16 cellular contexts compared by ENCODE assay signal in genomic region chr1:51288578-51288977, GRCh38. TPM values are rescaled to one million over a fixed set of nuclear protein-coding genes. Genes with fewer than 3 reads are reported as not detected.
A peak's percentile ranks its signal among the peaks of the same experiment; 100 is the strongest.
DNase-seq lines count a peak whose midpoint lies in the region; ATAC-seq and TF ChIP-seq lines count a peak whose summit lies in the region.
"Had no signal": no experiment of that assay in that cellular context is flagged by ENCODE, and none has a peak within 500 bp of the region (broad histone marks: within the 10 kb centered on the region; RNA-seq: fewer than 3 reads in every experiment).

No MANE protein-coding gene starts in this region.

- TF ChIP-seq CTCF in right lobe of liver (IDR thresholded peaks at IDR 0.05) (no peak), stomach (IDR thresholded peaks at IDR 0.05) (no peak)

- intact Hi-C loops in right lobe of liver (cut with DNase I) (no loop called here), stomach (cut with DNase I; ENCODE audit: low total_unique reads) (no loop called here)

- no peak overlapping the region for H3K4me3 Mint-ChIP-seq in stimulated activated memory B cell treated with anti-CD40 and anti-IgM and Interleukin-4, amounts not matched to agents 10 μg/mL and 1 μg/mL and 100 μg/mL, for 72 hours

- H3K27ac ChIP-seq in right lobe of liver (peak overlapping the region in 1 of 3 donors; percentile 42), stomach (no peak overlapping the region)
- H3K27ac ChIP-seq: GM23248 had no signal

- 57% methylated on average over 5 of the region's 5 CpGs for WGBS in right lobe of liver (ENCODE audit: insufficient coverage, low coverage, low lambda C conversion rate, missing lambda C conversion rate)
- 82 to 96% (median 91%) methylated on average over 5 of the region's 5 CpGs for WGBS in stomach, 5 donors

- no peaks in the 10 kb centered on the region for H3K9me3 Mint-ChIP-seq in stimulated activated memory B cell treated with anti-CD40 and anti-IgM and Interleukin-4, amounts not matched to agents 10 μg/mL and 1 μg/mL and 100 μg/mL, for 72 hours
- H3K9me3 Mint-ChIP-seq: CD4-positive, alpha-beta memory T cell had no signal

- no peak for TF ChIP-seq EP300 in stomach (IDR thresholded peaks at IDR 0.05)

- H3K4me3 ChIP-seq in right lobe of liver (no peak overlapping the region), stomach (no peak overlapping the region)
- H3K4me3 ChIP-seq: GM23248 had no signal

- TF ChIP-seq POLR2A in right lobe of liver (IDR thresholded peaks at IDR 0.05) (no peak), stomach (IDR thresholded peaks at IDR 0.05) (no peak)

- H3K36me3 Mint-ChIP-seq in stimulated activated memory B cell treated with anti-CD40 and anti-IgM and Interleukin-4, amounts not matched to agents 10 μg/mL and 1 μg/mL and 100 μg/mL, for 72 hours, result no peaks in the 10 kb centered on the region

- H3K4me1 Mint-ChIP-seq in stimulated activated memory B cell treated with anti-CD40 and anti-IgM and Interleukin-4, amounts not matched to agents 10 μg/mL and 1 μg/mL and 100 μg/mL, for 72 hours, result peaks cover 5% of the 10 kb centered on the region
- H3K4me1 Mint-ChIP-seq: CD4-positive, alpha-beta memory T cell had no signal

- no peaks in the 10 kb centered on the region for H3K27me3 Mint-ChIP-seq in stimulated activated memory B cell treated with anti-CD40 and anti-IgM and Interleukin-4, amounts not matched to agents 10 μg/mL and 1 μg/mL and 100 μg/mL, for 72 hours
- H3K27me3 Mint-ChIP-seq: CD4-positive, alpha-beta memory T cell had no signal

- DNase-seq in left lobe of liver (ENCODE audit: low spot score), result peak; percentile 81
- DNase-seq in right lobe of liver, result peak; percentile 37 to 82 (median 80)
- DNase-seq in stomach, result peak; percentile 4
- no peak for DNase-seq in HPDE6-E6E7 (ENCODE audit: extremely low spot score)
- DNase-seq: C1 segment of cervical spinal cord; Calu3; CD4-positive, alpha-beta memory T cell; COR-L47; DMS53; DMS79 treated with DMSO at 0.1 percent for 48 hours; GF-D8; GM23248; H7; HCEC 1CT had no signal

- ATAC-seq in esophagus mucosa (peak; percentile 10), left lobe of liver (peak; percentile 93), right lobe of liver (peak; percentile 81 to 95 (median 92))
- ATAC-seq in stimulated activated memory B cell treated with anti-CD40 and anti-IgM and Interleukin-4, amounts not matched to agents 10 μg/mL and 1 μg/mL and 100 μg/mL, for 72 hours, result no peak

- H3K27me3 ChIP-seq in right lobe of liver, result no peaks in the 10 kb centered on the region
- H3K27me3 ChIP-seq in stomach, result no peaks in the 10 kb centered on the region

- H3K27ac Mint-ChIP-seq in stimulated activated memory B cell treated with anti-CD40 and anti-IgM and Interleukin-4, amounts not matched to agents 10 μg/mL and 1 μg/mL and 100 μg/mL, for 72 hours, result no peak overlapping the region
- H3K27ac Mint-ChIP-seq: CD4-positive, alpha-beta memory T cell had no signal

- H3K4me1 ChIP-seq in right lobe of liver, result peaks cover 0 to 31% (median 0%) of the 10 kb centered on the region in 4 donors
- H3K4me1 ChIP-seq in stomach, result peaks cover 6 to 23% (median 13%) of the 10 kb centered on the region in 4 donors

- H3K9me3 ChIP-seq in right lobe of liver, result no peaks in the 10 kb centered on the region
- no peaks in the 10 kb centered on the region for H3K9me3 ChIP-seq in stomach

- H3K36me3 ChIP-seq in right lobe of liver, result no peaks in the 10 kb centered on the region
- peaks cover 0 to 42% (median 20%) of the 10 kb centered on the region in 4 donors for H3K36me3 ChIP-seq in stomach

RNA-seq across cellular contexts. Expression of gene TTC39A, which starts 41.8 kb away (rescaled TPM):
- total RNA-seq in esophagus mucosa, result 32.6 TPM
- 2.7 TPM for total RNA-seq in left lobe of liver
- 1 to 10 TPM in 5 of 6 experiments, under 1 TPM in 1; 0.34 to 8.5 (median 3.4) TPM for total RNA-seq in right lobe of liver
- total RNA-seq in stomach, result 100 to 1,000 TPM in 1 of 5 donors, 10 to 100 TPM in 4; 19.3 to 159 (median 33.6) TPM
- polyA plus RNA-seq in stomach, result 10 to 100 TPM in 2 of 3 donors, 1 to 10 TPM in 1; 8.3 to 59.3 (median 21.6) TPM
- total RNA-seq: CD4-positive, alpha-beta memory T cell; GM23248 had no signal
- polyA plus RNA-seq: CD4-positive, alpha-beta memory T cell had no signal

RNA-seq across cellular contexts. Expression of gene RNF11, which starts 52.5 kb away (rescaled TPM):
- total RNA-seq in esophagus mucosa, result 78.8 TPM
- 54.7 TPM for total RNA-seq in left lobe of liver
- total RNA-seq in right lobe of liver, result 10 to 100 TPM; 35.1 to 60.1 (median 50.0) TPM
- total RNA-seq in stomach, result 100 to 1,000 TPM in 3 of 5 donors, 10 to 100 TPM in 2; 43.5 to 120 (median 107) TPM
- polyA plus RNA-seq in stomach, result 10 to 100 TPM; 34.6 to 78.2 (median 70.7) TPM
